ENCODE assay signal across 20 cellular contexts in genomic region chr5:33488558-33489355, GRCh38.
"Had no signal": no experiment of that assay in that cellular context is flagged by ENCODE, and none has a peak within 500 bp of the region (broad histone marks: within the 10 kb centered on the region; RNA-seq: fewer than 3 reads in every experiment).

No MANE protein-coding gene starts in this region.

- H3K27ac ChIP-seq: dorsolateral prefrontal cortex, epithelial cell of prostate, esophagus squamous epithelium, foreskin keratinocyte, heart right ventricle, suprapubic skin, tibial artery, upper lobe of left lung, uterus had no signal

- H3K4me1 ChIP-seq: esophagus squamous epithelium, foreskin keratinocyte, suprapubic skin, upper lobe of left lung, uterus had no signal

- H3K4me3 ChIP-seq: dorsolateral prefrontal cortex, esophagus squamous epithelium, heart right ventricle, mucosa of descending colon, suprapubic skin, tibial artery, upper lobe of left lung, uterus had no signal

- H3K27me3 ChIP-seq: dorsolateral prefrontal cortex, esophagus squamous epithelium, heart right ventricle, suprapubic skin, tibial artery, upper lobe of left lung, uterus had no signal

- FAIRE-seq: islet of Langerhans, small intestine had no signal

- ATAC-seq: foreskin keratinocyte; heart right ventricle; left lobe of liver; mucosa of descending colon; naive thymus-derived CD8-positive, alpha-beta T cell; right cardiac atrium had no signal

- DNase-seq: cortex of kidney; dorsolateral prefrontal cortex; effector memory CD4-positive, alpha-beta T cell; esophagus squamous epithelium; foreskin keratinocyte; heart right ventricle; mammary epithelial cell; naive thymus-derived CD8-positive, alpha-beta T cell; right cardiac atrium; small intestine; stimulated activated CD4-positive, alpha-beta T cell treated with anti-CD3 and anti-CD28 coated beads, Interleukin-12 subunit alpha, Interleukin-12 subunit beta, amount 100 ng/mL, for 4 hours; stimulated activated naive CD4-positive, alpha-beta T cell; tibial artery; uterus had no signal

- H3K9me3 ChIP-seq: esophagus squamous epithelium, heart right ventricle, mucosa of descending colon, suprapubic skin, tibial artery, upper lobe of left lung, uterus had no signal

- H3K36me3 ChIP-seq: esophagus squamous epithelium, heart right ventricle, suprapubic skin, tibial artery, upper lobe of left lung, uterus had no signal
